ENCODE assay signal across 16 cellular contexts in the genomic region with DNA sequence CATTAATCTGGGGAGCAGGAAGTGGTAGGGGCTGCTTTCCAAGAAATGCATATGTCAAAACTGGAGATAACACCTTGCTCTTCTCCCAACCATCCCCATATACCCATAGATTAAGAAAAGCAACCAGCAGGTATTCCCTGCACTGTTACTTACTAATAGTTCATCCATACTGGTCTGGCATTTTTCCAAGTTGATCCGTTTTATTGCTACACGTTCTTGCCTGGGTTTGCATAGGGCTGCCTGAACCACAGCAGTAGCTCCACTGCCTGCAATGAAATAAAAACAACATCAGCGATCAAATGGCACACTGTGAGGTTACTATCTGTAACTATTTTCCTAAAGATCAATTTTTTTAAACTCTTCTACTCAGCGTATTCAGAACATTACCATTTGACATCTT.
A peak's percentile ranks its signal among the peaks of the same experiment; 100 is the strongest.
DNase-seq lines count a peak whose midpoint lies in the region; ATAC-seq and TF ChIP-seq lines count a peak whose summit lies in the region.
"Had no signal": no experiment of that assay in that cellular context is flagged by ENCODE, and none has a peak within 500 bp of the region (broad histone marks: within the 10 kb centered on the region; RNA-seq: fewer than 3 reads in every experiment).

No MANE protein-coding gene starts in this region.

- H3K36me3 ChIP-seq in endodermal cell (ENCODE audit: control insufficient read depth, insufficient read depth, low read length) (no peaks in the 10 kb centered on the region), Caco-2 (ENCODE audit: control insufficient read depth, insufficient read depth, low read length) (no peaks in the 10 kb centered on the region)
- H3K36me3 ChIP-seq: gastroesophageal sphincter had no signal

- H3K4me1 Mint-ChIP-seq in activated CD4-positive, alpha-beta T cell treated with anti-CD3 and anti-CD28 coated beads, Interleukin-2, amount 10 ng/mL, durations not matched to agents 7 days and 5 days: peaks cover 55% of the 10 kb centered on the region
- peaks cover 58% of the 10 kb centered on the region for H3K4me1 Mint-ChIP-seq in stimulated activated effector memory CD8-positive, alpha-beta T cell treated with anti-CD3 and anti-CD28 coated beads, Interleukin-12 subunit alpha, Interleukin-12 subunit beta, amount 100 ng/mL, for 72 hours
- H3K4me1 Mint-ChIP-seq in endodermal cell (peaks cover 56% of the 10 kb centered on the region), Caco-2 (ENCODE audit: low read depth, unreplicated experiment) (peaks cover 21% of the 10 kb centered on the region)
- peaks cover 72% of the 10 kb centered on the region for H3K4me1 Mint-ChIP-seq in activated naive CD4-positive, alpha-beta T cell treated with anti-CD3 and anti-CD28 coated beads for 36 hours (ENCODE audit: low read depth)

- no TSS peak for BruUV-seq in Caco-2 (replicated peaks; lab: Mats Ljungman, UMichigan)

- H3K27ac Mint-ChIP-seq in activated CD4-positive, alpha-beta T cell treated with anti-CD3 and anti-CD28 coated beads, Interleukin-2, amount 10 ng/mL, durations not matched to agents 7 days and 5 days: peak overlapping the region; percentile 58
- H3K27ac Mint-ChIP-seq in stimulated activated effector memory CD8-positive, alpha-beta T cell treated with anti-CD3 and anti-CD28 coated beads, Interleukin-12 subunit alpha, Interleukin-12 subunit beta, amount 100 ng/mL, for 72 hours: no peak overlapping the region
- no peak overlapping the region for H3K27ac Mint-ChIP-seq in endodermal cell
- no peak overlapping the region for H3K27ac Mint-ChIP-seq in Caco-2 (ENCODE audit: unreplicated experiment)
- H3K27ac Mint-ChIP-seq in activated naive CD4-positive, alpha-beta T cell treated with anti-CD3 and anti-CD28 coated beads for 36 hours: no peak overlapping the region
- H3K27ac Mint-ChIP-seq: activated naive CD4-positive, alpha-beta T cell treated with anti-CD3 and anti-CD28 coated beads, Interleukin-2, amount 50 U/mL, for 24 hours had no signal

- peak; percentile 13 for ATAC-seq in stimulated activated effector memory CD8-positive, alpha-beta T cell treated with anti-CD3 and anti-CD28 coated beads, Interleukin-12 subunit alpha, Interleukin-12 subunit beta, amount 100 ng/mL, for 72 hours
- ATAC-seq: body of pancreas, gastroesophageal sphincter, left ventricle myocardium superior had no signal

- no peaks in the 10 kb centered on the region for H3K9me3 Mint-ChIP-seq in activated CD4-positive, alpha-beta T cell treated with anti-CD3 and anti-CD28 coated beads, Interleukin-2, amount 10 ng/mL, durations not matched to agents 7 days and 5 days
- H3K9me3 Mint-ChIP-seq in stimulated activated effector memory CD8-positive, alpha-beta T cell treated with anti-CD3 and anti-CD28 coated beads, Interleukin-12 subunit alpha, Interleukin-12 subunit beta, amount 100 ng/mL, for 72 hours: no peaks in the 10 kb centered on the region
- H3K9me3 Mint-ChIP-seq in endodermal cell: no peaks in the 10 kb centered on the region
- H3K9me3 Mint-ChIP-seq in Caco-2 (ENCODE audit: unreplicated experiment): no peaks in the 10 kb centered on the region
- H3K9me3 Mint-ChIP-seq in activated naive CD4-positive, alpha-beta T cell treated with anti-CD3 and anti-CD28 coated beads for 36 hours: no peaks in the 10 kb centered on the region
- H3K9me3 Mint-ChIP-seq: activated naive CD4-positive, alpha-beta T cell treated with anti-CD3 and anti-CD28 coated beads, Interleukin-2, amount 50 U/mL, for 24 hours had no signal

- H3K27me3 ChIP-seq in endodermal cell (ENCODE audit: control insufficient read depth, insufficient read depth, low read length, poor library complexity, severe bottlenecking) (no peaks in the 10 kb centered on the region), Caco-2 (replicated peaks; ENCODE audit: control insufficient read depth, insufficient read depth, low read length) (no peaks in the 10 kb centered on the region)
- H3K27me3 ChIP-seq: body of pancreas, gastroesophageal sphincter had no signal

- WGBS in endodermal cell (ENCODE audit: insufficient coverage in 1 of 2, insufficient read length in 1 of 2), 2 experiments: 88 to 96% methylated on average over 4 of the region's 4 CpGs

- no peak overlapping the region for H3K9ac ChIP-seq in endodermal cell (ENCODE audit: extremely low read depth, low read length, poor library complexity, severe bottlenecking)

- CTCF ChIA-PET in activated CD4-positive, alpha-beta T cell treated with anti-CD3 and anti-CD28 coated beads, Interleukin-2, amount 10 ng/mL, durations not matched to agents 7 days and 5 days (lab: Charles Lee): interaction anchor here (0.7 to 1.0 kb wide), 2 partner anchors 13 to 25 kb away, joined by 3 to 4 read pairs; no protein-coding TSS in a partner anchor
- CTCF ChIA-PET in Caco-2 (lab: Charles Lee): no interaction called here
- CTCF ChIA-PET in activated naive CD4-positive, alpha-beta T cell treated with anti-CD3 and anti-CD28 coated beads for 36 hours (lab: Charles Lee): interaction anchor here (0.6 to 2.1 kb wide), 4 partner anchors 11 to 429 kb away, joined by 3 to 6 read pairs (median 4); no protein-coding TSS in a partner anchor

- no peak for DNase-seq in activated CD4-positive, alpha-beta T cell treated with anti-CD3 and anti-CD28 coated beads, Interleukin-2, amount 10 ng/mL, durations not matched to agents 7 days and 5 days
- no peak for DNase-seq in activated CD4-positive, alpha-beta T cell treated with anti-CD3 and anti-CD28 coated beads for 48 hours
- DNase-seq in NCI-H146 treated with DMSO at 0.1 percent for 48 hours (lab: John Stamatoyannopoulos, UW; ENCODE audit: unreplicated experiment) (peak; percentile 45), NCI-H82 treated with DMSO at 0.1 percent for 48 hours (lab: John Stamatoyannopoulos, UW; ENCODE audit: unreplicated experiment) (peak; percentile 84), endodermal cell (no peak), Caco-2 (no peak)
- DNase-seq in stimulated activated effector memory CD8-positive, alpha-beta T cell treated with anti-CD3 and anti-CD28 coated beads, Interleukin-12 subunit alpha, Interleukin-12 subunit beta, amount 100 ng/mL, for 72 hours (ENCODE audit: low spot score in 2 of 2): no peak
- DNase-seq in activated naive CD4-positive, alpha-beta T cell treated with anti-CD3 and anti-CD28 coated beads for 36 hours: no peak
- DNase-seq: activated CD4-positive, alpha-beta T cell treated with anti-CD3 and anti-CD28 coated beads, Interleukin-2, amount 50 U/mL, for 4 hours; activated T-cell treated with anti-CD3 and anti-CD28 coated beads, Interleukin-2, amount 50 U/mL, for 1 hour; body of pancreas; IMR-90; left ventricle myocardium superior had no signal

- H3K4me1 ChIP-seq in endodermal cell (ENCODE audit: control insufficient read depth, insufficient read depth, low read length) (peaks cover 3% of the 10 kb centered on the region), Caco-2 (peaks cover 36% of the 10 kb centered on the region)

- no peaks in the 10 kb centered on the region for H3K27me3 Mint-ChIP-seq in activated CD4-positive, alpha-beta T cell treated with anti-CD3 and anti-CD28 coated beads, Interleukin-2, amount 10 ng/mL, durations not matched to agents 7 days and 5 days
- H3K27me3 Mint-ChIP-seq in endodermal cell (ENCODE audit: insufficient read depth): no peaks in the 10 kb centered on the region
- H3K27me3 Mint-ChIP-seq in Caco-2 (ENCODE audit: insufficient read depth, unreplicated experiment): no peaks in the 10 kb centered on the region
- H3K27me3 Mint-ChIP-seq in activated naive CD4-positive, alpha-beta T cell treated with anti-CD3 and anti-CD28 coated beads for 36 hours (ENCODE audit: low read depth): no peaks in the 10 kb centered on the region
- H3K27me3 Mint-ChIP-seq: activated naive CD4-positive, alpha-beta T cell treated with anti-CD3 and anti-CD28 coated beads, Interleukin-2, amount 50 U/mL, for 24 hours had no signal

- H3K9me3 ChIP-seq in endodermal cell (ENCODE audit: control insufficient read depth, low read length): no peaks in the 10 kb centered on the region
- H3K9me3 ChIP-seq in Caco-2: no peaks in the 10 kb centered on the region
- H3K9me3 ChIP-seq: body of pancreas, gastroesophageal sphincter had no signal

- H3K4me3 Mint-ChIP-seq in activated CD4-positive, alpha-beta T cell treated with anti-CD3 and anti-CD28 coated beads, Interleukin-2, amount 10 ng/mL, durations not matched to agents 7 days and 5 days: no peak overlapping the region
- H3K4me3 Mint-ChIP-seq in stimulated activated effector memory CD8-positive, alpha-beta T cell treated with anti-CD3 and anti-CD28 coated beads, Interleukin-12 subunit alpha, Interleukin-12 subunit beta, amount 100 ng/mL, for 72 hours: no peak overlapping the region
- no peak overlapping the region for H3K4me3 Mint-ChIP-seq in endodermal cell
- H3K4me3 Mint-ChIP-seq in Caco-2 (ENCODE audit: unreplicated experiment): no peak overlapping the region
- H3K4me3 Mint-ChIP-seq in activated naive CD4-positive, alpha-beta T cell treated with anti-CD3 and anti-CD28 coated beads for 36 hours: no peak overlapping the region
- H3K4me3 Mint-ChIP-seq: activated naive CD4-positive, alpha-beta T cell treated with anti-CD3 and anti-CD28 coated beads, Interleukin-2, amount 50 U/mL, for 24 hours had no signal

- no peak for TF ChIP-seq CTCF in endodermal cell (conservative IDR thresholded peaks at IDR 0.05)
- no peak for TF ChIP-seq CTCF in Caco-2 (IDR thresholded peaks at IDR 0.05; ENCODE audit: insufficient read depth in 1 of 2, low read depth in 1 of 2, low read length in 1 of 2, severe bottlenecking in 1 of 2, unreplicated experiment in 1 of 2)

- no peak overlapping the region for H3K4me3 ChIP-seq in endodermal cell (ENCODE audit: low read length)
- H3K4me3 ChIP-seq in Caco-2 (ENCODE audit: low read depth, low read length): no peak overlapping the region
- H3K4me3 ChIP-seq: body of pancreas, coronary artery, gastroesophageal sphincter had no signal

- H3K36me3 Mint-ChIP-seq in activated CD4-positive, alpha-beta T cell treated with anti-CD3 and anti-CD28 coated beads, Interleukin-2, amount 10 ng/mL, durations not matched to agents 7 days and 5 days (ENCODE audit: low read depth): peaks cover 30% of the 10 kb centered on the region
- H3K36me3 Mint-ChIP-seq in stimulated activated effector memory CD8-positive, alpha-beta T cell treated with anti-CD3 and anti-CD28 coated beads, Interleukin-12 subunit alpha, Interleukin-12 subunit beta, amount 100 ng/mL, for 72 hours: peaks cover 17% of the 10 kb centered on the region
- H3K36me3 Mint-ChIP-seq in endodermal cell (ENCODE audit: low read depth) (no peaks in the 10 kb centered on the region), Caco-2 (ENCODE audit: insufficient read depth, unreplicated experiment) (no peaks in the 10 kb centered on the region)
- H3K36me3 Mint-ChIP-seq in activated naive CD4-positive, alpha-beta T cell treated with anti-CD3 and anti-CD28 coated beads for 36 hours (ENCODE audit: low read depth): peaks cover 21% of the 10 kb centered on the region

- intact Hi-C loops in Caco-2 (cut with micrococcal nuclease; ENCODE audit: unreplicated experiment): no loop called here
- intact Hi-C loops in activated naive CD4-positive, alpha-beta T cell treated with anti-CD3 and anti-CD28 coated beads for 36 hours (cut with micrococcal nuclease): loop anchor here (1.0 kb wide), 1 partner anchor 11 kb away; no protein-coding TSS in a partner anchor

- H3K27ac ChIP-seq in endodermal cell (ENCODE audit: low read depth, low read length): no peak overlapping the region
- H3K27ac ChIP-seq: coronary artery, gastroesophageal sphincter had no signal

- POLR2A ChIA-PET in activated CD4-positive, alpha-beta T cell treated with anti-CD3 and anti-CD28 coated beads, Interleukin-2, amount 10 ng/mL, durations not matched to agents 7 days and 5 days (lab: Charles Lee): interaction anchor here (0.6 kb wide), 1 partner anchor 1554 kb away, joined by 3 read pairs; no protein-coding TSS in a partner anchor
- POLR2A ChIA-PET in Caco-2 (lab: Charles Lee): no interaction called here

Comparison
In these comparisons a context has a peak if more than half of its experiments do, and no peak if none do; other contexts are left out.
1. DNase-seq: peak in NCI-H146 treated with DMSO at 0.1 percent for 48 hours (single experiment) and NCI-H82 treated with DMSO at 0.1 percent for 48 hours (single experiment); none in activated CD4-positive, alpha-beta T cell treated with anti-CD3 and anti-CD28 coated beads, Interleukin-2, amount 10 ng/mL, durations not matched to agents 7 days and 5 days (single experiment), activated CD4-positive, alpha-beta T cell treated with anti-CD3 and anti-CD28 coated beads for 48 hours (single experiment), stimulated activated effector memory CD8-positive, alpha-beta T cell treated with anti-CD3 and anti-CD28 coated beads, Interleukin-12 subunit alpha, Interleukin-12 subunit beta, amount 100 ng/mL, for 72 hours (0 of 2), endodermal cell (single experiment), Caco-2 (0 of 2) and activated naive CD4-positive, alpha-beta T cell treated with anti-CD3 and anti-CD28 coated beads for 36 hours (single experiment).